Comparison of ENCODE assay signal across 8 cellular contexts in the genomic region with DNA sequence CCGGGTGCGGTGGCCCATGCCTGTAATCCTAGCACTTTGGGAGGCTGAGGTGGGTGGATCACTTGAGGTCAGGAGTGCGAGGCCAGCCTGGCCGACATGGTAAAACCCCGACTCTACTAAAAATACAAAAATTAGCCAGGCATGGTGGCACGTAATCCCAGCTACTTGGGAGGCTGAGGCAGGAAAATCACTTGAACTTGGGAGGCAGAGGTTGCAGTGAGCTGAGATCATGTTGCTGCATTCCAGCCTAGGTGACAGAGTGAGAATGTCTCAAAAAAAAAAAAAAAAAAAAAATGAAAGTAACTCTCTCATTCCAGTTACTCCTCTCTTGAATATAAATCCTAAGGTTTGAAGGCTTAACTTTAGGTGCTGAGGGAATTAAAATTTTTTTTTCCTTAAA. TPM values are rescaled to one million over a fixed set of nuclear protein-coding genes. Genes with fewer than 3 reads are reported as not detected.
DNase-seq lines count a peak whose midpoint lies in the region; ATAC-seq, FAIRE-seq and TF ChIP-seq lines count a peak whose summit lies in the region.
"Not testable (repeated sequence)": the region's sequence is repeated elsewhere in the genome, so short reads cannot be mapped to it uniquely, and the experiment has no call there.
"Had no signal": no experiment of that assay in that cellular context is flagged by ENCODE, and none has a peak within 500 bp of the region (broad histone marks: within the 10 kb centered on the region; RNA-seq: fewer than 3 reads in every experiment).

No MANE protein-coding gene starts in this region.

- not testable (repeated sequence) for H2AFZ ChIP-seq in IMR-90 (replicated peaks; ENCODE audit: low read length, poor library complexity); SK-N-SH (ENCODE audit: low read depth); astrocyte (ENCODE audit: low read depth, low read length)

- not testable (repeated sequence) for H3K27ac ChIP-seq in IMR-90 (ENCODE audit: insufficient read depth, low read length); astrocyte (ENCODE audit: low read depth, low read length)
- H3K27ac ChIP-seq in SK-N-SH (ENCODE audit: low read depth in 2 of 2, low read length in 1 of 2) (peak overlapping the region in 1 of 2 experiments; percentile 65; a peak in 3 of 4 replicates), dorsolateral prefrontal cortex (peak overlapping the region in 31 of 59 donors; percentile 3 to 87 (median 72))

- not testable (repeated sequence) for H2AK5ac ChIP-seq in IMR-90 (ENCODE audit: low read depth, low read length)

- not testable (repeated sequence) for H4K8ac ChIP-seq in IMR-90 (ENCODE audit: low read depth in 2 of 2, low read length in 2 of 2)

- not testable (repeated sequence) for H3K27me3 ChIP-seq in IMR-90 (ENCODE audit: control insufficient read depth, insufficient read depth, low read length); SK-N-SH (ENCODE audit: insufficient read depth); astrocyte (ENCODE audit: insufficient read depth, low read length); dorsolateral prefrontal cortex

- H4K91ac ChIP-seq in IMR-90 (ENCODE audit: insufficient read depth, low read depth, low read length), result not testable (repeated sequence)

- peak overlapping the region; percentile 11 for H2BK5ac ChIP-seq in IMR-90 (ENCODE audit: low read depth, low read length, poor library complexity, severe bottlenecking)

- WGBS in IMR-90 (ENCODE audit: extremely low coverage in 2 of 2, insufficient read length in 1 of 2), 2 experiments, result no CpG with 5 or more reads among the region's 6 CpGs
- WGBS in SK-N-SH (ENCODE audit: low lambda C conversion rate), result 85% methylated on average over 6 of the region's 6 CpGs

- not testable (repeated sequence) for H3K18ac ChIP-seq in IMR-90 (ENCODE audit: low read depth, low read length)

- not testable (repeated sequence) for TF ChIP-seq RAD21 in IMR-90 (IDR thresholded peaks at IDR 0.05; ENCODE audit: low read length); SK-N-SH (IDR thresholded peaks at IDR 0.05; ENCODE audit: low read length)

- peak overlapping the region; percentile 41 for H3K27ac Mint-ChIP-seq in astrocyte (ENCODE audit: unreplicated experiment)
- peak overlapping the region; percentile 90 for H3K27ac Mint-ChIP-seq in mesothelial cell of epicardium

- H3K9me3 ChIP-seq in IMR-90 (ENCODE audit: control insufficient read depth, insufficient read depth, low read length); SK-N-SH; astrocyte (ENCODE audit: insufficient read depth, low read depth, low read length): not testable (repeated sequence)

- DNase-seq in EH (ENCODE audit: low read depth), result peak; percentile 32
- not testable (repeated sequence) for DNase-seq in IMR-90; SK-N-SH; astrocyte (ENCODE audit: low read depth); dorsolateral prefrontal cortex; mesothelial cell of epicardium (ENCODE audit: low spot score in 2 of 2, unreplicated experiment in 2 of 2)

- not testable (repeated sequence) for H3K4me2 ChIP-seq in IMR-90 (ENCODE audit: low read depth, low read length); astrocyte (ENCODE audit: low read length)
- peak overlapping the region; percentile 8; the same call in 1 of the 2 replicates for H3K4me2 ChIP-seq in SK-N-SH

- dilution Hi-C loops in IMR-90 (cut with HindIII; ENCODE audit: low sequenced_read_pairs, unreplicated experiment), result not testable (repeated sequence)

- POLR2A ChIA-PET in IMR-90 (lab: Charles Lee; ENCODE audit: unreplicated experiment); SK-N-SH (lab: Yijun Ruan, JAX): not testable (repeated sequence)

- intact Hi-C loops in IMR-90 (cut with micrococcal nuclease); dorsolateral prefrontal cortex (cut with DNase I): not testable (repeated sequence)

- not testable (repeated sequence) for H2BK20ac ChIP-seq in IMR-90 (ENCODE audit: low read depth, low read length)

- not testable (repeated sequence) for H2AK9ac ChIP-seq in IMR-90 (replicated peaks; ENCODE audit: low read depth, low read length, poor library complexity)

- not testable (repeated sequence) for H3K9ac ChIP-seq in IMR-90 (ENCODE audit: low read depth, low read length); SK-N-SH; astrocyte (ENCODE audit: low read length)

- H3K4me3 ChIP-seq in IMR-90 (ENCODE audit: insufficient read depth, low read depth, low read length); SK-N-SH (ENCODE audit: low read depth in 2 of 2, low read length in 1 of 2); astrocyte (ENCODE audit: insufficient read depth, low read depth, low read length); dorsolateral prefrontal cortex: not testable (repeated sequence)

- not testable (repeated sequence) for H2BK15ac ChIP-seq in IMR-90 (ENCODE audit: low read depth, low read length)

- peaks cover 15% of the 10 kb centered on the region; the same call in 1 of the 2 replicates for H3K79me2 ChIP-seq in SK-N-SH (ENCODE audit: insufficient read depth)
- not testable (repeated sequence) for H3K79me2 ChIP-seq in astrocyte (ENCODE audit: insufficient read depth, low read length)

- H3K4me1 Mint-ChIP-seq in astrocyte (ENCODE audit: low read depth, unreplicated experiment) (peaks cover 14% of the 10 kb centered on the region), mesothelial cell of epicardium (peaks cover 32% of the 10 kb centered on the region)

- H3F3A ChIP-seq in SK-N-SH (replicated peaks; ENCODE audit: insufficient read depth), result peaks cover 31% of the 10 kb centered on the region

- in situ Hi-C loops in IMR-90 (cut with MboI; ENCODE audit: low sequenced_read_pairs), result not testable (repeated sequence)

- H3K4me3 Mint-ChIP-seq in astrocyte (ENCODE audit: unreplicated experiment); mesothelial cell of epicardium: not testable (repeated sequence)

- not testable (repeated sequence) for H4K20me1 ChIP-seq in IMR-90 (ENCODE audit: insufficient read depth, low read length); SK-N-SH (ENCODE audit: insufficient read depth); astrocyte (ENCODE audit: insufficient read depth, low read length)

- not testable (repeated sequence) for H2BK120ac ChIP-seq in IMR-90 (ENCODE audit: low read depth, low read length)

- FAIRE-seq in G401.6 (lab: Jason Lieb, UNC), result peak; percentile 21
- not testable (repeated sequence) for FAIRE-seq in astrocyte (lab: Jason Lieb, UNC)

- H3K9me1 ChIP-seq in IMR-90 (ENCODE audit: insufficient read depth, low read length), result not testable (repeated sequence)

- H3K79me1 ChIP-seq in IMR-90 (ENCODE audit: low read depth in 1 of 2, low read length in 2 of 2), result not testable (repeated sequence)

- H3K4ac ChIP-seq in IMR-90 (ENCODE audit: low read depth, low read length), result not testable (repeated sequence)

- BruUV-seq in IMR-90 (replicated peaks; lab: Mats Ljungman, UMichigan), result not testable (repeated sequence)

- H3K4me1 ChIP-seq in IMR-90 (ENCODE audit: control insufficient read depth, insufficient read depth, low read length), result not testable (repeated sequence)
- H3K4me1 ChIP-seq in SK-N-SH (ENCODE audit: control insufficient read depth in 1 of 2, insufficient read depth in 2 of 2, low read depth in 1 of 2, low read length in 1 of 2) (peaks cover 2 to 26% of the 10 kb centered on the region in 2 experiments), astrocyte (ENCODE audit: insufficient read depth, low read length) (peaks cover 18% of the 10 kb centered on the region)

- H3K23ac ChIP-seq in IMR-90 (ENCODE audit: low read depth, low read length), result not testable (repeated sequence)

- H3K27me3 Mint-ChIP-seq in astrocyte (ENCODE audit: low read depth, unreplicated experiment); mesothelial cell of epicardium (ENCODE audit: low read depth): not testable (repeated sequence)

- not testable (repeated sequence) for H4K5ac ChIP-seq in IMR-90 (ENCODE audit: low read depth, low read length)

- not testable (repeated sequence) for ATAC-seq in IMR-90 (ENCODE audit: low read depth)

- H3K36me3 ChIP-seq in IMR-90 (ENCODE audit: control insufficient read depth, insufficient read depth, low read length); astrocyte (ENCODE audit: insufficient read depth, low read length): not testable (repeated sequence)
- peaks cover 15 to 28% of the 10 kb centered on the region in 2 experiments for H3K36me3 ChIP-seq in SK-N-SH (replicated peaks in 1 of 2; ENCODE audit: control insufficient read depth in 1 of 2, insufficient read depth in 2 of 2, low read length in 1 of 2)

- not testable (repeated sequence) for H3K9me3 Mint-ChIP-seq in astrocyte (ENCODE audit: unreplicated experiment); mesothelial cell of epicardium

- not testable (repeated sequence) for H3K56ac ChIP-seq in IMR-90 (ENCODE audit: extremely low read depth, insufficient read depth, low read length)

- TF ChIP-seq POLR2A in IMR-90 (IDR thresholded peaks at IDR 0.05; ENCODE audit: low read depth, low read length), result not testable (repeated sequence)

- CTCF ChIA-PET in IMR-90 (lab: Yijun Ruan, JAX), result interaction anchor here (1.1 kb wide), 1 partner anchor 36 kb away, joined by 3 read pairs; no protein-coding TSS in a partner anchor
- CTCF ChIA-PET in SK-N-SH (lab: Yijun Ruan, JAX), result interaction anchor here (0.8 to 1.4 kb wide), 3 partner anchors 13 to 158 kb away, joined by 3 to 5 read pairs (median 3); partner anchors contain the start of gene DEPDC7

- not testable (repeated sequence) for H3K36me3 Mint-ChIP-seq in astrocyte (ENCODE audit: low read depth, unreplicated experiment); mesothelial cell of epicardium

- not testable (repeated sequence) for H3K14ac ChIP-seq in IMR-90 (replicated peaks; ENCODE audit: low read depth, low read length)

- not testable (repeated sequence) for H3K9me2 ChIP-seq in SK-N-SH

- TF ChIP-seq CTCF in IMR-90 (conservative IDR thresholded peaks at IDR 0.05; ENCODE audit: low read depth, low read length); SK-N-SH (IDR thresholded peaks at IDR 0.05); astrocyte (IDR thresholded peaks at IDR 0.05; ENCODE audit: insufficient read depth, low read depth, low read length); dorsolateral prefrontal cortex (IDR thresholded peaks at IDR 0.05 in 54 of 56, conservative IDR thresholded peaks at IDR 0.05 in 2 of 56; ENCODE audit: low read depth in 1 of 56, partially characterized antibody in 56 of 56); mesothelial cell of epicardium (IDR thresholded peaks at IDR 0.05; ENCODE audit: unreplicated experiment): not testable (repeated sequence)

- not testable (repeated sequence) for TF ChIP-seq EP300 in SK-N-SH (IDR thresholded peaks at IDR 0.05; ENCODE audit: borderline replicate concordance in 1 of 2, low read depth in 1 of 2, low read length in 1 of 2)

RNA-seq across cellular contexts. Expression of gene TCP11L1, which starts 10.2 kb away (rescaled TPM):
- total RNA-seq in IMR-90 (2012; rRNA removed), result 17.4 and 23.1 TPM in 2 replicates
- 13.7 and 13.9 TPM in 2 replicates for polyA plus RNA-seq in IMR-90 (2012; rRNA removed)
- 8.7 and 8.9 TPM in 2 replicates for polyA plus RNA-seq in IMR-90 (2012; cell fraction: cytosol; rRNA removed)
- polyA plus RNA-seq in IMR-90 (2012; cell fraction: nucleus; rRNA removed; ENCODE audit: low replicate concordance), result 9.7 and 14.1 TPM in 2 replicates
- 12.7 and 15.1 TPM in 2 replicates for polyA plus RNA-seq in SK-N-SH (2012; rRNA removed)
- 13.1 and 13.2 TPM in 2 replicates for polyA plus RNA-seq in SK-N-SH (2012; cell fraction: cytosol; rRNA removed)
- polyA plus RNA-seq in SK-N-SH (2012; cell fraction: nucleus; rRNA removed), result 15.3 and 17.0 TPM in 2 replicates
- total RNA-seq in astrocyte, result 28.8 and 29.7 TPM in 2 replicates
- 10 to 100 TPM; 37.5 to 87.1 (median 67.2) TPM for total RNA-seq in dorsolateral prefrontal cortex
- 18.5 to 20.5 TPM (median 20.3 TPM) in 3 replicates for total RNA-seq in mesothelial cell of epicardium

RNA-seq across cellular contexts. Expression of gene DEPDC7, which starts 13.5 kb away (rescaled TPM):
- total RNA-seq in IMR-90 (2012; rRNA removed) (9.7 TPM in 2 replicates), astrocyte (3.7 and 4.0 TPM in 2 replicates), dorsolateral prefrontal cortex (1 to 10 TPM in 116 of 120 experiments, under 1 TPM in 4; 0.35 to 9.8 (median 2.9) TPM), mesothelial cell of epicardium (4.7 to 5.2 TPM (median 5.1 TPM) in 3 replicates)
- polyA plus RNA-seq in IMR-90 (2012; rRNA removed) (5.9 and 7.4 TPM in 2 replicates), SK-N-SH (2012; rRNA removed) (9.7 and 14.2 TPM in 2 replicates)
- polyA plus RNA-seq in IMR-90 (2012; cell fraction: cytosol; rRNA removed), result 1.2 and 1.6 TPM in 2 replicates
- polyA plus RNA-seq in IMR-90 (2012; cell fraction: nucleus; rRNA removed; ENCODE audit: low replicate concordance), result 2.8 and 14.1 TPM in 2 replicates
- 11.2 and 11.5 TPM in 2 replicates for polyA plus RNA-seq in SK-N-SH (2012; cell fraction: cytosol; rRNA removed)
- polyA plus RNA-seq in SK-N-SH (2012; cell fraction: nucleus; rRNA removed), result 13.7 and 30.5 TPM in 2 replicates
- total RNA-seq: B cell had no signal
